12 cellular contexts compared by ENCODE assay signal in genomic region chr6:47484616-47485015, GRCh38. TPM values are rescaled to one million over a fixed set of nuclear protein-coding genes. Genes with fewer than 3 reads are reported as not detected.
A peak's percentile ranks its signal among the peaks of the same experiment; 100 is the strongest.
DNase-seq lines count a peak whose midpoint lies in the region; ATAC-seq, FAIRE-seq and TF ChIP-seq lines count a peak whose summit lies in the region.
"Had no signal": no experiment of that assay in that cellular context is flagged by ENCODE, and none has a peak within 500 bp of the region (broad histone marks: within the 10 kb centered on the region; RNA-seq: fewer than 3 reads in every experiment).

No MANE protein-coding gene starts in this region.

- no peaks in the 10 kb centered on the region for H3K9me3 Mint-ChIP-seq in memory B cell

- intact Hi-C loops in IMR-90 (cut with micrococcal nuclease): no loop called here
- intact Hi-C loops in Right ventricle myocardium inferior (cut with DNase I): no loop called here

- in situ Hi-C loops in IMR-90 (cut with MboI; ENCODE audit: low sequenced_read_pairs): no loop called here
- in situ Hi-C loops in brain microvascular endothelial cell (cut with HindIII; ENCODE audit: low pct_ligation_motif_present, low sequenced_read_pairs): no loop called here

- no peak overlapping the region for H3K4me3 Mint-ChIP-seq in memory B cell

- H3K27me3 Mint-ChIP-seq in memory B cell: no peaks in the 10 kb centered on the region

- H3K36me3 ChIP-seq in IMR-90 (ENCODE audit: control insufficient read depth, insufficient read depth, low read length) (no peaks in the 10 kb centered on the region), brain microvascular endothelial cell (replicated peaks) (no peaks in the 10 kb centered on the region), right atrium auricular region (no peaks in the 10 kb centered on the region)
- H3K36me3 ChIP-seq: suprapubic skin had no signal

- H3K4ac ChIP-seq in IMR-90 (ENCODE audit: low read depth, low read length): peak overlapping the region; percentile 27; the same call in 1 of the 2 replicates

- H3K27me3 ChIP-seq in IMR-90 (ENCODE audit: control insufficient read depth, insufficient read depth, low read length) (no peaks in the 10 kb centered on the region), brain microvascular endothelial cell (replicated peaks) (no peaks in the 10 kb centered on the region), right atrium auricular region (no peaks in the 10 kb centered on the region)
- H3K27me3 ChIP-seq: suprapubic skin had no signal

- no peak overlapping the region for H2BK15ac ChIP-seq in IMR-90 (ENCODE audit: low read depth, low read length)

- no peaks in the 10 kb centered on the region for H3K36me3 Mint-ChIP-seq in memory B cell

- H4K5ac ChIP-seq in IMR-90 (ENCODE audit: low read depth, low read length): no peak overlapping the region

- H4K20me1 ChIP-seq in IMR-90 (ENCODE audit: insufficient read depth, low read length): peaks cover 33% of the 10 kb centered on the region; the same call in 1 of the 2 replicates

- H2BK20ac ChIP-seq in IMR-90 (ENCODE audit: low read depth, low read length): no peak overlapping the region; the same call in 1 of the 2 replicates

- peak overlapping the region; percentile 24 for H3K27ac Mint-ChIP-seq in memory B cell

- peak overlapping the region; percentile 20; the same call in 1 of the 2 replicates for H3K4me2 ChIP-seq in IMR-90 (ENCODE audit: low read depth, low read length)

- ATAC-seq in IMR-90 (ENCODE audit: low read depth) (peak; percentile 79), memory B cell (ENCODE audit: low read depth) (no peak), Right ventricle myocardium inferior (no peak)

- H3K4me3 ChIP-seq in IMR-90 (ENCODE audit: insufficient read depth, low read depth, low read length) (no peak overlapping the region), brain microvascular endothelial cell (ENCODE audit: low read depth, low read length) (no peak overlapping the region), right atrium auricular region (no peak overlapping the region)
- H3K4me3 ChIP-seq: suprapubic skin had no signal

- no peak overlapping the region; the same call in 1 of the 2 replicates for H3K14ac ChIP-seq in IMR-90 (replicated peaks; ENCODE audit: low read depth, low read length)

- DNase-seq in AG08396 (ENCODE audit: low spot score): peak; percentile 43
- DNase-seq in IMR-90: peak; percentile 81
- peak; percentile 60 for DNase-seq in brain microvascular endothelial cell
- no peak for DNase-seq in memory B cell (ENCODE audit: low spot score in 2 of 2)
- no peak for DNase-seq in D721Med (ENCODE audit: insufficient read length, low spot score)
- DNase-seq in H4 (ENCODE audit: low spot score): no peak
- DNase-seq in right atrium auricular region (ENCODE audit: low spot score): no peak
- no peak for DNase-seq in Right ventricle myocardium inferior (ENCODE audit: missing footprints)
- DNase-seq: activated T-cell treated with anti-CD3 and anti-CD28 coated beads for 4 hours; COR-L47; stimulated activated CD4-positive, alpha-beta T cell treated with anti-CD3 and anti-CD28 coated beads, Interleukin-2, amount 100 ng/mL, for 48 hours had no signal

- H2BK120ac ChIP-seq in IMR-90 (ENCODE audit: low read depth, low read length): no peak overlapping the region

- WGBS in IMR-90 (ENCODE audit: extremely low coverage in 2 of 2, insufficient read length in 1 of 2), 2 experiments: no CpG with 5 or more reads among the region's 3 CpGs

- dilution Hi-C loops in IMR-90 (cut with HindIII; ENCODE audit: low sequenced_read_pairs, unreplicated experiment): no loop called here

- H2AFZ ChIP-seq in IMR-90 (replicated peaks; ENCODE audit: low read length, poor library complexity): no peak overlapping the region

- H2AK9ac ChIP-seq in IMR-90 (replicated peaks; ENCODE audit: low read depth, low read length, poor library complexity): no peak overlapping the region

- 0 out of 4 replicates have a peak overlapping the region, but pooled peaks of 1 of the 2 experiments have one; percentile 54 for H4K8ac ChIP-seq in IMR-90 (ENCODE audit: low read depth in 2 of 2, low read length in 2 of 2)

- H3K9me3 ChIP-seq in IMR-90 (ENCODE audit: control insufficient read depth, insufficient read depth, low read length) (no peaks in the 10 kb centered on the region), right atrium auricular region (no peaks in the 10 kb centered on the region)
- H3K9me3 ChIP-seq: suprapubic skin had no signal

- H3K9me1 ChIP-seq in IMR-90 (ENCODE audit: insufficient read depth, low read length): peaks cover 6% of the 10 kb centered on the region; the same call in 1 of the 2 replicates

- TF ChIP-seq RAD21 in IMR-90 (IDR thresholded peaks at IDR 0.05; ENCODE audit: low read length): no peak

- H3K9ac ChIP-seq in IMR-90 (ENCODE audit: low read depth, low read length): no peak overlapping the region

- H3K27ac ChIP-seq in IMR-90 (ENCODE audit: insufficient read depth, low read length): no peak overlapping the region
- H3K27ac ChIP-seq in brain microvascular endothelial cell: peak overlapping the region; percentile 69
- no peak overlapping the region for H3K27ac ChIP-seq in right atrium auricular region
- H3K27ac ChIP-seq: suprapubic skin had no signal

- POLR2A ChIA-PET in IMR-90 (lab: Charles Lee; ENCODE audit: unreplicated experiment): interaction anchor here (0.7 kb wide), 1 partner anchor 38 kb away, joined by 4 read pairs; no protein-coding TSS in a partner anchor

- CTCF ChIA-PET in IMR-90 (lab: Yijun Ruan, JAX): interaction anchor here (0.6 to 0.7 kb wide), 2 partner anchors 16 to 58 kb away, joined by 3 to 5 read pairs; no protein-coding TSS in a partner anchor

- no peak for TF ChIP-seq CTCF in IMR-90 (conservative IDR thresholded peaks at IDR 0.05; ENCODE audit: low read depth, low read length)
- no peak for TF ChIP-seq CTCF in brain microvascular endothelial cell (IDR thresholded peaks at IDR 0.05; ENCODE audit: low read depth, low read length, missing control alignments)
- TF ChIP-seq CTCF in D721Med (IDR thresholded peaks at IDR 0.05; ENCODE audit: insufficient read depth, missing control alignments): no peak
- no peak for TF ChIP-seq CTCF in right atrium auricular region (IDR thresholded peaks at IDR 0.05)

- H3K4me1 Mint-ChIP-seq in memory B cell: peaks cover 31% of the 10 kb centered on the region

- no peak for TF ChIP-seq POLR2A in IMR-90 (IDR thresholded peaks at IDR 0.05; ENCODE audit: low read depth, low read length)

- no TSS peak for BruUV-seq in IMR-90 (replicated peaks; lab: Mats Ljungman, UMichigan)

- no peak overlapping the region for H3K18ac ChIP-seq in IMR-90 (ENCODE audit: low read depth, low read length)

- H3K23ac ChIP-seq in IMR-90 (ENCODE audit: low read depth, low read length): peak overlapping the region; percentile 60; the same call in 1 of the 2 replicates

- peaks cover 4 to 53% of the 10 kb centered on the region in 2 experiments; a peak in 3 of 4 replicates for H3K79me1 ChIP-seq in IMR-90 (ENCODE audit: low read depth in 1 of 2, low read length in 2 of 2)

- H2BK5ac ChIP-seq in IMR-90 (ENCODE audit: low read depth, low read length, poor library complexity, severe bottlenecking): peak overlapping the region; percentile 86

- no peak overlapping the region for H3K56ac ChIP-seq in IMR-90 (ENCODE audit: extremely low read depth, insufficient read depth, low read length)

- H3K4me1 ChIP-seq in IMR-90 (ENCODE audit: control insufficient read depth, insufficient read depth, low read length) (peaks cover 2% of the 10 kb centered on the region), right atrium auricular region (peaks cover 0 to 18% of the 10 kb centered on the region in 2 donors)

- no peak for FAIRE-seq in D721Med (lab: Jason Lieb, UNC)

- H4K91ac ChIP-seq in IMR-90 (ENCODE audit: insufficient read depth, low read depth, low read length): no peak overlapping the region

- peak overlapping the region; percentile 48; the same call in 1 of the 2 replicates for H2AK5ac ChIP-seq in IMR-90 (ENCODE audit: low read depth, low read length)

TF ChIP-seq in IMR-90, 13 proteins besides CTCF, POLR2A, EP300 and RAD21:
- TF ChIP-seq RFX5 (IDR thresholded peaks at IDR 0.05; ENCODE audit: low read depth, low read length) (no peak), SMC3 (IDR thresholded peaks at IDR 0.05; ENCODE audit: low read depth, low read length) (no peak), BHLHE40 (IDR thresholded peaks at IDR 0.05; ENCODE audit: low read depth, low read length) (no peak), ELK1 (IDR thresholded peaks at IDR 0.05; ENCODE audit: borderline replicate concordance, low read depth, low read length) (no peak), USF2 (IDR thresholded peaks at IDR 0.05; ENCODE audit: low read depth, low read length) (no peak), FOS (IDR thresholded peaks at IDR 0.05; ENCODE audit: low read depth, low read length) (peak; percentile 45; the same call in 1 of the 2 replicates), MAFK (IDR thresholded peaks at IDR 0.05; ENCODE audit: low read depth, low read length) (peak; percentile 82), CEBPB (IDR thresholded peaks at IDR 0.05; ENCODE audit: low read depth, low read length) (peak; percentile 40; the same call in 1 of the 2 replicates), NFE2L2 (IDR thresholded peaks at IDR 0.05; ENCODE audit: low read depth, low read length) (no peak)
TF ChIP-seq in IMR-90: peak in this region for 3.

RNA-seq across cellular contexts. Expression of gene CD2AP, which starts 7.0 kb away (rescaled TPM):
- total RNA-seq in IMR-90 (2012; rRNA removed): 7.5 and 18.3 TPM in 2 replicates
- polyA plus RNA-seq in IMR-90 (2012; rRNA removed): 4.0 and 5.3 TPM in 2 replicates
- polyA plus RNA-seq in IMR-90 (2012; cell fraction: cytosol; rRNA removed): 0.40 and 0.61 TPM in 2 replicates
- polyA plus RNA-seq in IMR-90 (2012; cell fraction: nucleus; rRNA removed; ENCODE audit: low replicate concordance): 0.71 and 3.3 TPM in 2 replicates
- 19.3 and 27.1 TPM in 2 replicates for total RNA-seq in H4 (2014; rRNA removed; shearing (Covaris generic))
- total RNA-seq in right atrium auricular region: 10 to 100 TPM in 1 of 2 donors, 1 to 10 TPM in 1; 9.8 to 10.8 TPM
- total RNA-seq in Right ventricle myocardium inferior: 10.0 TPM

Comparison
In these comparisons a context has a peak if more than half of its experiments do, and no peak if none do; other contexts are left out.
1. DNase-seq: peak in AG08396 (single experiment), IMR-90 (single experiment) and brain microvascular endothelial cell (single experiment); none in memory B cell (0 of 2), D721Med (single experiment), H4 (single experiment), right atrium auricular region (single experiment) and Right ventricle myocardium inferior (single experiment).